In the genomic region with DNA sequence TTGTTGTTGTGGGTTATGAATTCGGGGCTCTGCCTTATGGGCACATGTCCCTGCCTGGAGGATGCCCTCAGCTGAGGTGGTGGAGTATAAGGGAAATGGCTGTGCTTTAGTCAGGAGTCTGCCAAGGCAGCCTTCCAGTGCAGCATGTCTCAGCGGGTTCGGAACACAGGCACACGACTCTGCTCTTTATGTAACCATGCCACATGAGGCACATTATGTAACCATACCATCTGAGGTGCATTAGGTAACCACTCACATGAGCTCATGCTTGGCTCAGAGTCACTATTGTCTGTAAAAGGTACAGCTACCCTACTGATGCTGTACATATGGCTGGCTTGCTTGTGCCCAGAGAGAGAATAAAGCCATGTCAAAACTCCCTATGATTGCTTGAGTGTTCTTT, we compare ENCODE assay signal across 2 cellular contexts.
TF ChIP-seq lines count a peak whose summit lies in the region.

No MANE protein-coding gene starts in this region.

TF ChIP-seq in HEK293, 187 proteins besides CTCF, POLR2A, EP300 and RAD21 (continued from another document):
- TF ChIP-seq, protein P1, sequence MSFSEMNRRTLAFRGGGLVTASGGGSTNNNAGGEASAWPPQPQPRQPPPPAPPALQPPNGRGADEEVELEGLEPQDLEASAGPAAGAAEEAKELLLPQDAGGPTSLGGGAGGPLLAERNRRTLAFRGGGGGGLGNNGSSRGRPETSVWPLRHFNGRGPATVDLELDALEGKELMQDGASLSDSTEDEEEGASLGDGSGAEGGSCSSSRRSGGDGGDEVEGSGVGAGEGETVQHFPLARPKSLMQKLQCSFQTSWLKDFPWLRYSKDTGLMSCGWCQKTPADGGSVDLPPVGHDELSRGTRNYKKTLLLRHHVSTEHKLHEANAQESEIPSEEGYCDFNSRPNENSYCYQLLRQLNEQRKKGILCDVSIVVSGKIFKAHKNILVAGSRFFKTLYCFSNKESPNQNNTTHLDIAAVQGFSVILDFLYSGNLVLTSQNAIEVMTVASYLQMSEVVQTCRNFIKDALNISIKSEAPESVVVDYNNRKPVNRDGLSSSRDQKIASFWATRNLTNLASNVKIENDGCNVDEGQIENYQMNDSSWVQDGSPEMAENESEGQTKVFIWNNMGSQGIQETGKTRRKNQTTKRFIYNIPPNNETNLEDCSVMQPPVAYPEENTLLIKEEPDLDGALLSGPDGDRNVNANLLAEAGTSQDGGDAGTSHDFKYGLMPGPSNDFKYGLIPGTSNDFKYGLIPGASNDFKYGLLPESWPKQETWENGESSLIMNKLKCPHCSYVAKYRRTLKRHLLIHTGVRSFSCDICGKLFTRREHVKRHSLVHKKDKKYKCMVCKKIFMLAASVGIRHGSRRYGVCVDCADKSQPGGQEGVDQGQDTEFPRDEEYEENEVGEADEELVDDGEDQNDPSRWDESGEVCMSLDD (tag by site-specific recombination; IDR thresholded peaks at IDR 0.05), result no peak
- TF ChIP-seq, protein P2, sequence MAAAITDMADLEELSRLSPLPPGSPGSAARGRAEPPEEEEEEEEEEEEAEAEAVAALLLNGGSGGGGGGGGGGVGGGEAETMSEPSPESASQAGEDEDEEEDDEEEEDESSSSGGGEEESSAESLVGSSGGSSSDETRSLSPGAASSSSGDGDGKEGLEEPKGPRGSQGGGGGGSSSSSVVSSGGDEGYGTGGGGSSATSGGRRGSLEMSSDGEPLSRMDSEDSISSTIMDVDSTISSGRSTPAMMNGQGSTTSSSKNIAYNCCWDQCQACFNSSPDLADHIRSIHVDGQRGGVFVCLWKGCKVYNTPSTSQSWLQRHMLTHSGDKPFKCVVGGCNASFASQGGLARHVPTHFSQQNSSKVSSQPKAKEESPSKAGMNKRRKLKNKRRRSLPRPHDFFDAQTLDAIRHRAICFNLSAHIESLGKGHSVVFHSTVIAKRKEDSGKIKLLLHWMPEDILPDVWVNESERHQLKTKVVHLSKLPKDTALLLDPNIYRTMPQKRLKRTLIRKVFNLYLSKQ (tag by site-specific recombination; IDR thresholded peaks at IDR 0.05; ENCODE audit: borderline replicate concordance), result no peak
- TF ChIP-seq, protein P3, sequence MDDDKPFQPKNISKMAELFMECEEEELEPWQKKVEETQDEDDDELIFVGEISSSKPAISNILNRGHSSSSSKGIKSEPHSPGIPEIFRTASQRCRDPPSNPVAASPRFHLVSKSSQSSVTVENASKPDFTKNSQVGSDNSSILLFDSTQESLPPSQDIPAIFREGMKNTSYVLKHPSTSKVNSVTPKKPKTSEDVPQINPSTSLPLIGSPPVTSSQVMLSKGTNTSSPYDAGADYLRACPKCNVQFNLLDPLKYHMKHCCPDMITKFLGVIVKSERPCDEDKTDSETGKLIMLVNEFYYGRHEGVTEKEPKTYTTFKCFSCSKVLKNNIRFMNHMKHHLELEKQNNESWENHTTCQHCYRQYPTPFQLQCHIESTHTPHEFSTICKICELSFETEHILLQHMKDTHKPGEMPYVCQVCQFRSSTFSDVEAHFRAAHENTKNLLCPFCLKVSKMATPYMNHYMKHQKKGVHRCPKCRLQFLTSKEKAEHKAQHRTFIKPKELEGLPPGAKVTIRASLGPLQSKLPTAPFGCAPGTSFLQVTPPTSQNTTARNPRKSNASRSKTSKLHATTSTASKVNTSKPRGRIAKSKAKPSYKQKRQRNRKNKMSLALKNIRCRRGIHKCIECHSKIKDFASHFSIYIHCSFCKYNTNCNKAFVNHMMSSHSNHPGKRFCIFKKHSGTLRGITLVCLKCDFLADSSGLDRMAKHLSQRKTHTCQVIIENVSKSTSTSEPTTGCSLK (tag by site-specific recombination; IDR thresholded peaks at IDR 0.05), result no peak
- no peak for TF ChIP-seq ZNF596 (tag by site-specific recombination; IDR thresholded peaks at IDR 0.05)
- TF ChIP-seq, protein P4, sequence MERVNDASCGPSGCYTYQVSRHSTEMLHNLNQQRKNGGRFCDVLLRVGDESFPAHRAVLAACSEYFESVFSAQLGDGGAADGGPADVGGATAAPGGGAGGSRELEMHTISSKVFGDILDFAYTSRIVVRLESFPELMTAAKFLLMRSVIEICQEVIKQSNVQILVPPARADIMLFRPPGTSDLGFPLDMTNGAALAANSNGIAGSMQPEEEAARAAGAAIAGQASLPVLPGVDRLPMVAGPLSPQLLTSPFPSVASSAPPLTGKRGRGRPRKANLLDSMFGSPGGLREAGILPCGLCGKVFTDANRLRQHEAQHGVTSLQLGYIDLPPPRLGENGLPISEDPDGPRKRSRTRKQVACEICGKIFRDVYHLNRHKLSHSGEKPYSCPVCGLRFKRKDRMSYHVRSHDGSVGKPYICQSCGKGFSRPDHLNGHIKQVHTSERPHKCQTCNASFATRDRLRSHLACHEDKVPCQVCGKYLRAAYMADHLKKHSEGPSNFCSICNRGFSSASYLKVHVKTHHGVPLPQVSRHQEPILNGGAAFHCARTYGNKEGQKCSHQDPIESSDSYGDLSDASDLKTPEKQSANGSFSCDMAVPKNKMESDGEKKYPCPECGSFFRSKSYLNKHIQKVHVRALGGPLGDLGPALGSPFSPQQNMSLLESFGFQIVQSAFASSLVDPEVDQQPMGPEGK (tag by site-specific recombination; IDR thresholded peaks at IDR 0.05), result no peak
- no peak for TF ChIP-seq ZNF610 (tag by site-specific recombination; IDR thresholded peaks at IDR 0.05; ENCODE audit: borderline replicate concordance)
- TF ChIP-seq, protein P5, sequence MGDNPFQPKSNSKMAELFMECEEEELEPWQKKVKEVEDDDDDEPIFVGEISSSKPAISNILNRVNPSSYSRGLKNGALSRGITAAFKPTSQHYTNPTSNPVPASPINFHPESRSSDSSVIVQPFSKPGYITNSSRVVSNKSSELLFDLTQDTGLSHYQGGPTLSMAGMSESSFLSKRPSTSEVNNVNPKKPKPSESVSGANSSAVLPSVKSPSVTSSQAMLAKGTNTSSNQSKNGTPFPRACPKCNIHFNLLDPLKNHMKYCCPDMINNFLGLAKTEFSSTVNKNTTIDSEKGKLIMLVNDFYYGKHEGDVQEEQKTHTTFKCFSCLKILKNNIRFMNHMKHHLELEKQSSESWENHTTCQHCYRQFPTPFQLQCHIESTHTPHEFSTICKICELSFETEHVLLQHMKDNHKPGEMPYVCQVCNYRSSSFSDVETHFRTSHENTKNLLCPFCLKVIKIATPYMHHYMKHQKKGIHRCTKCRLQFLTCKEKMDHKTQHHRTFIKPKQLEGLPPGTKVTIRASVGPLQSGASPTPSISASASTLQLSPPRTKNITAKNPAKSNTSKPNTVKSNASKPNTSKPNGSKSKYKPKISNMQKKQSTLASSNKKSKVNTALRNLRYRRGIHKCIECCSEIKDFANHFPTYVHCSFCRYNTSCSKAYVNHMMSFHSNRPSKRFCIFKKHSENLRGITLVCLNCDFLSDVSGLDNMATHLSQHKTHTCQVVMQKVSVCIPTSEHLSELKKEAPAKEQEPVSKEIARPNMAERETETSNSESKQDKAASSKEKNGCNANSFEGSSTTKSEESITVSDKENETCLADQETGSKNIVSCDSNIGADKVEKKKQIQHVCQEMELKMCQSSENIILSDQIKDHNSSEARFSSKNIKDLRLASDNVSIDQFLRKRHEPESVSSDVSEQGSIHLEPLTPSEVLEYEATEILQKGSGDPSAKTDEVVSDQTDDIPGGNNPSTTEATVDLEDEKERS (tag by site-specific recombination; IDR thresholded peaks at IDR 0.05), result no peak

TF ChIP-seq in SK-N-SH treated with all-trans-retinoic acid at 6 μM for 48 hours, 23 proteins besides CTCF, POLR2A, EP300 and RAD21 (continued from another document):
- TF ChIP-seq, protein P6, sequence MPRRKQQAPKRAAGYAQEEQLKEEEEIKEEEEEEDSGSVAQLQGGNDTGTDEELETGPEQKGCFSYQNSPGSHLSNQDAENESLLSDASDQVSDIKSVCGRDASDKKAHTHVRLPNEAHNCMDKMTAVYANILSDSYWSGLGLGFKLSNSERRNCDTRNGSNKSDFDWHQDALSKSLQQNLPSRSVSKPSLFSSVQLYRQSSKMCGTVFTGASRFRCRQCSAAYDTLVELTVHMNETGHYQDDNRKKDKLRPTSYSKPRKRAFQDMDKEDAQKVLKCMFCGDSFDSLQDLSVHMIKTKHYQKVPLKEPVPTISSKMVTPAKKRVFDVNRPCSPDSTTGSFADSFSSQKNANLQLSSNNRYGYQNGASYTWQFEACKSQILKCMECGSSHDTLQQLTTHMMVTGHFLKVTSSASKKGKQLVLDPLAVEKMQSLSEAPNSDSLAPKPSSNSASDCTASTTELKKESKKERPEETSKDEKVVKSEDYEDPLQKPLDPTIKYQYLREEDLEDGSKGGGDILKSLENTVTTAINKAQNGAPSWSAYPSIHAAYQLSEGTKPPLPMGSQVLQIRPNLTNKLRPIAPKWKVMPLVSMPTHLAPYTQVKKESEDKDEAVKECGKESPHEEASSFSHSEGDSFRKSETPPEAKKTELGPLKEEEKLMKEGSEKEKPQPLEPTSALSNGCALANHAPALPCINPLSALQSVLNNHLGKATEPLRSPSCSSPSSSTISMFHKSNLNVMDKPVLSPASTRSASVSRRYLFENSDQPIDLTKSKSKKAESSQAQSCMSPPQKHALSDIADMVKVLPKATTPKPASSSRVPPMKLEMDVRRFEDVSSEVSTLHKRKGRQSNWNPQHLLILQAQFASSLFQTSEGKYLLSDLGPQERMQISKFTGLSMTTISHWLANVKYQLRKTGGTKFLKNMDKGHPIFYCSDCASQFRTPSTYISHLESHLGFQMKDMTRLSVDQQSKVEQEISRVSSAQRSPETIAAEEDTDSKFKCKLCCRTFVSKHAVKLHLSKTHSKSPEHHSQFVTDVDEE (CRISPR knock-in tag; IDR thresholded peaks at IDR 0.05), result no peak
- TF ChIP-seq, protein P7, sequence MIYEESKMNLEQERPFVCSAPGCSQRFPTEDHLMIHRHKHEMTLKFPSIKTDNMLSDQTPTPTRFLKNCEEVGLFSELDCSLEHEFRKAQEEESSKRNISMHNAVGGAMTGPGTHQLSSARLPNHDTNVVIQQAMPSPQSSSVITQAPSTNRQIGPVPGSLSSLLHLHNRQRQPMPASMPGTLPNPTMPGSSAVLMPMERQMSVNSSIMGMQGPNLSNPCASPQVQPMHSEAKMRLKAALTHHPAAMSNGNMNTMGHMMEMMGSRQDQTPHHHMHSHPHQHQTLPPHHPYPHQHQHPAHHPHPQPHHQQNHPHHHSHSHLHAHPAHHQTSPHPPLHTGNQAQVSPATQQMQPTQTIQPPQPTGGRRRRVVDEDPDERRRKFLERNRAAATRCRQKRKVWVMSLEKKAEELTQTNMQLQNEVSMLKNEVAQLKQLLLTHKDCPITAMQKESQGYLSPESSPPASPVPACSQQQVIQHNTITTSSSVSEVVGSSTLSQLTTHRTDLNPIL (CRISPR knock-in tag; IDR thresholded peaks at IDR 0.05; ENCODE audit: low read depth), result no peak
- no peak for TF ChIP-seq ISL1 (CRISPR knock-in tag; IDR thresholded peaks at IDR 0.05)
- TF ChIP-seq, protein P8, sequence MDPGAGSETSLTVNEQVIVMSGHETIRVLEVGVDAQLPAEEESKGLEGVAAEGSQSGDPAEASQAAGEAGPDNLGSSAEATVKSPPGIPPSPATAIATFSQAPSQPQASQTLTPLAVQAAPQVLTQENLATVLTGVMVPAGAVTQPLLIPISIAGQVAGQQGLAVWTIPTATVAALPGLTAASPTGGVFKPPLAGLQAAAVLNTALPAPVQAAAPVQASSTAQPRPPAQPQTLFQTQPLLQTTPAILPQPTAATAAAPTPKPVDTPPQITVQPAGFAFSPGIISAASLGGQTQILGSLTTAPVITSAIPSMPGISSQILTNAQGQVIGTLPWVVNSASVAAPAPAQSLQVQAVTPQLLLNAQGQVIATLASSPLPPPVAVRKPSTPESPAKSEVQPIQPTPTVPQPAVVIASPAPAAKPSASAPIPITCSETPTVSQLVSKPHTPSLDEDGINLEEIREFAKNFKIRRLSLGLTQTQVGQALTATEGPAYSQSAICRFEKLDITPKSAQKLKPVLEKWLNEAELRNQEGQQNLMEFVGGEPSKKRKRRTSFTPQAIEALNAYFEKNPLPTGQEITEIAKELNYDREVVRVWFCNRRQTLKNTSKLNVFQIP (CRISPR knock-in tag; IDR thresholded peaks at IDR 0.05; ENCODE audit: borderline replicate concordance, low read depth), result no peak
- TF ChIP-seq ARNTL (CRISPR knock-in tag; IDR thresholded peaks at IDR 0.05; ENCODE audit: borderline replicate concordance, low read depth), result no peak
- no peak for TF ChIP-seq RARB (CRISPR knock-in tag; IDR thresholded peaks at IDR 0.05)
- no peak for TF ChIP-seq SNAI2 (CRISPR knock-in tag; IDR thresholded peaks at IDR 0.05)
- TF ChIP-seq ZFP30 (CRISPR knock-in tag; IDR thresholded peaks at IDR 0.05), result no peak
- no peak for TF ChIP-seq ZNF8 (CRISPR knock-in tag; IDR thresholded peaks at IDR 0.05)
- no peak for TF ChIP-seq BACH2 (CRISPR knock-in tag; IDR thresholded peaks at IDR 0.05; ENCODE audit: borderline replicate concordance)
- no peak for TF ChIP-seq ZFP3 (CRISPR knock-in tag; IDR thresholded peaks at IDR 0.05)
